22 cellular contexts compared by ENCODE assay signal in the genomic region with DNA sequence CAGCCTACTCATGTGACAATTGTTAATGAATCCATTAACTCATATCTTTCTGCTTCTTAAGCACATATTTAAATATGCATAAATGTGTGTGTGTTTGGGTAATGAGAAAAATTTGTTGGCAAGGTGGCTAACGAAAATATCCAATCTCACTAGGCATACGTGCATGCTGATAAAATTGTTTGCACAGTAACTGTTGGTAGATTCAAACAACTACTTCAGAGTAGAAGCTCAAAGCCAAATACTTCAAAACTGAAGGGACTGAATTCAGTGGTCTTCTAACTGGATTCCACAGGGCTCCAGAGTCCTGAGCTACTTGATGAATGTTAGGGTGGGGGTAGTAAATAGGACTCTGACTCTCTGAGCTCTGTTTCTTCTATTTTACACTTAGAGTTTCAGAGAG.
"Had no signal": no experiment of that assay in that cellular context is flagged by ENCODE, and none has a peak within 500 bp of the region (broad histone marks: within the 10 kb centered on the region; RNA-seq: fewer than 3 reads in every experiment).

No MANE protein-coding gene starts in this region.

- H3K9me3 ChIP-seq: esophagus squamous epithelium, psoas muscle, right lobe of liver, transverse colon, vagina had no signal

- H3K9me3 Mint-ChIP-seq: nephron, neural progenitor cell had no signal

- H3K27me3 Mint-ChIP-seq: naive thymus-derived CD4-positive, alpha-beta T cell; stimulated activated naive B cell treated with anti-CD40 and anti-IgM and Interleukin-4, amounts not matched to agents 10 μg/mL and 1 μg/mL and 100 μg/mL, for 72 hours; stimulated activated naive CD8-positive, alpha-beta T cell treated with anti-CD3 and anti-CD28 coated beads, Interleukin-15, Interleukin-2, amounts not matched to agents 100 ng/mL and 50 ng/mL, for 24 hours had no signal

- H3K36me3 ChIP-seq: esophagus squamous epithelium, neural progenitor cell, right lobe of liver, transverse colon, vagina had no signal

- H3K27ac Mint-ChIP-seq: naive thymus-derived CD4-positive, alpha-beta T cell; nephron; neural progenitor cell; stimulated activated naive B cell treated with anti-CD40 and anti-IgM and Interleukin-4, amounts not matched to agents 10 μg/mL and 1 μg/mL and 100 μg/mL, for 72 hours; stimulated activated naive CD8-positive, alpha-beta T cell treated with anti-CD3 and anti-CD28 coated beads, Interleukin-15, Interleukin-2, amounts not matched to agents 100 ng/mL and 50 ng/mL, for 24 hours had no signal

- H3K4me1 ChIP-seq: esophagus squamous epithelium, neural progenitor cell, psoas muscle, right lobe of liver, transverse colon, vagina had no signal

- H3K4me3 Mint-ChIP-seq: naive thymus-derived CD4-positive, alpha-beta T cell; nephron; neural progenitor cell; stimulated activated naive B cell treated with anti-CD40 and anti-IgM and Interleukin-4, amounts not matched to agents 10 μg/mL and 1 μg/mL and 100 μg/mL, for 72 hours; stimulated activated naive CD8-positive, alpha-beta T cell treated with anti-CD3 and anti-CD28 coated beads, Interleukin-15, Interleukin-2, amounts not matched to agents 100 ng/mL and 50 ng/mL, for 24 hours had no signal

- H3K4me3 ChIP-seq: coronary artery, esophagus squamous epithelium, neural progenitor cell, psoas muscle, right lobe of liver, transverse colon, vagina had no signal

- H3K36me3 Mint-ChIP-seq: naive thymus-derived CD4-positive, alpha-beta T cell; neural progenitor cell; stimulated activated naive B cell treated with anti-CD40 and anti-IgM and Interleukin-4, amounts not matched to agents 10 μg/mL and 1 μg/mL and 100 μg/mL, for 72 hours had no signal

- H3K27ac ChIP-seq: coronary artery, esophagus squamous epithelium, neural progenitor cell, psoas muscle, right lobe of liver, transverse colon, vagina had no signal

- H3K4me1 Mint-ChIP-seq: naive thymus-derived CD4-positive, alpha-beta T cell; nephron; stimulated activated naive B cell treated with anti-CD40 and anti-IgM and Interleukin-4, amounts not matched to agents 10 μg/mL and 1 μg/mL and 100 μg/mL, for 72 hours had no signal

- H3K27me3 ChIP-seq: esophagus squamous epithelium, neural progenitor cell, right lobe of liver, transverse colon, vagina had no signal

- ATAC-seq: naive thymus-derived CD4-positive, alpha-beta T cell; psoas muscle; stimulated activated naive B cell treated with anti-CD40 and anti-IgM and Interleukin-4, amounts not matched to agents 10 μg/mL and 1 μg/mL and 100 μg/mL, for 72 hours had no signal

- DNase-seq: dermis blood vessel endothelial cell; effector memory CD4-positive, alpha-beta T cell; erythroblast; esophagus squamous epithelium; foreskin melanocyte; glutamatergic neuron; mammary epithelial cell; mesendoderm; midbrain; naive thymus-derived CD4-positive, alpha-beta T cell; psoas muscle; right lobe of liver; small intestine; stimulated activated CD4-positive, alpha-beta T cell treated with anti-CD3 and anti-CD28 coated beads, Interleukin-15, amount 100 ng/mL, for 24 hours; stimulated activated CD4-positive, alpha-beta T cell treated with anti-CD3 and anti-CD28 coated beads, Interleukin-2, amount 100 ng/mL, for 48 hours; stimulated activated naive B cell treated with anti-CD40 and anti-IgM and Interleukin-4, amounts not matched to agents 10 μg/mL and 1 μg/mL and 100 μg/mL, for 72 hours; transverse colon had no signal
